ENCODE assay signal across 21 cellular contexts in the genomic region with DNA sequence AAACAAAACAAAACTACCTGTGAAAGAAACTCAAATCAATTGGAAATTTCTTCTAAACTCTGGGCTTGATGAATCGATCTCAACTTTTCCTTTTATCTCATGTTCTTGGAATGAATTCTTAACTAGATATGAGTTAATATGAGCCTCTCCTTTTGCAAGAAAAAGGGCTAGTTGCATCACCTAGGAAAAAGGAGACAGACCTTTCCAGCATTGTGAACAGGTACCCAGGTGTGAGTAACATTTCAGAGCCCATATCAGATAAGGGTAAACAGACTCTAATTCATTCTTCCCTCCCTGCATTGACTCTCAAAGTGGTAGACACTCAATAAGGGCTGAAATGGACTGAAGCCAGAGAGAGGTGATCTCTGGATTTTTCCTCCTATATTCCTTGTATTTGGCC.
"Had no signal": no experiment of that assay in that cellular context is flagged by ENCODE, and none has a peak within 500 bp of the region (broad histone marks: within the 10 kb centered on the region; RNA-seq: fewer than 3 reads in every experiment).

No MANE protein-coding gene starts in this region.

- H3K36me3 Mint-ChIP-seq: natural killer cell treated with Interleukin-12 subunit alpha and Interleukin-12 subunit beta and Interleukin-15 and Interleukin-18, amount 100 ng/mL, for 72 hours; stimulated activated memory B cell treated with anti-CD40 and anti-IgM and Interleukin-4, amounts not matched to agents 10 μg/mL and 1 μg/mL and 100 μg/mL, for 72 hours had no signal

- H3K9me3 Mint-ChIP-seq: activated CD8-positive, alpha-beta T cell treated with anti-CD3 and anti-CD28 coated beads for 36 hours; activated naive CD8-positive, alpha-beta T cell treated with anti-CD3 and anti-CD28 coated beads, Interleukin-2, amount 50 U/mL, for 24 hours; natural killer cell treated with Interleukin-12 subunit alpha and Interleukin-12 subunit beta and Interleukin-15 and Interleukin-18, amount 100 ng/mL, for 72 hours; stimulated activated memory B cell treated with anti-CD40 and anti-IgM and Interleukin-4, amounts not matched to agents 10 μg/mL and 1 μg/mL and 100 μg/mL, for 72 hours had no signal

- H3K27ac Mint-ChIP-seq: activated CD4-positive, alpha-beta T cell treated with anti-CD3 and anti-CD28 coated beads for 36 hours; activated CD8-positive, alpha-beta T cell treated with anti-CD3 and anti-CD28 coated beads for 36 hours; activated naive CD8-positive, alpha-beta T cell treated with anti-CD3 and anti-CD28 coated beads, Interleukin-2, amount 50 U/mL, for 24 hours; natural killer cell treated with Interleukin-12 subunit alpha and Interleukin-12 subunit beta and Interleukin-15 and Interleukin-18, amount 100 ng/mL, for 72 hours; stimulated activated memory B cell treated with anti-CD40 and anti-IgM and Interleukin-4, amounts not matched to agents 10 μg/mL and 1 μg/mL and 100 μg/mL, for 72 hours had no signal

- H3K36me3 ChIP-seq: ascending aorta, cardiac muscle cell, heart left ventricle, left ventricle myocardium inferior, spleen, transverse colon had no signal

- ATAC-seq: activated CD4-positive, alpha-beta T cell treated with anti-CD3 and anti-CD28 coated beads for 36 hours; activated CD8-positive, alpha-beta T cell treated with anti-CD3 and anti-CD28 coated beads for 36 hours; activated naive CD8-positive, alpha-beta T cell treated with anti-CD3 and anti-CD28 coated beads, Interleukin-2, amount 50 U/mL, for 24 hours; heart left ventricle; natural killer cell treated with Interleukin-12 subunit alpha and Interleukin-12 subunit beta and Interleukin-15 and Interleukin-18, amount 100 ng/mL, for 72 hours; psoas muscle; sciatic nerve; stimulated activated memory B cell treated with anti-CD40 and anti-IgM and Interleukin-4, amounts not matched to agents 10 μg/mL and 1 μg/mL and 100 μg/mL, for 72 hours had no signal

- DNase-seq: activated CD4-positive, alpha-beta T cell treated with anti-CD3 and anti-CD28 coated beads for 36 hours; activated CD8-positive, alpha-beta memory T cell treated with anti-CD3 and anti-CD28 coated beads, Interleukin-2, amount 50 U/mL, for 4 hours; activated CD8-positive, alpha-beta T cell treated with anti-CD3 and anti-CD28 coated beads for 36 hours; activated naive CD4-positive, alpha-beta T cell; activated naive CD8-positive, alpha-beta T cell treated with anti-CD3 and anti-CD28 coated beads, Interleukin-2, amount 50 U/mL, for 24 hours; foreskin melanocyte; heart left ventricle; left ventricle myocardium inferior; mesenchymal stem cell; nucleus accumbens; psoas muscle; spleen; stimulated activated CD4-positive, alpha-beta T cell treated with anti-CD3 and anti-CD28 coated beads, Interleukin-1b, Interleukin-23, amount 100 ng/mL, for 48 hours; substantia nigra; T1000; transverse colon had no signal

- H3K27ac ChIP-seq: ascending aorta, cardiac muscle cell, heart left ventricle, left ventricle myocardium inferior, psoas muscle, spleen, transverse colon had no signal

- H3K4me3 ChIP-seq: ascending aorta, cardiac muscle cell, heart left ventricle, left ventricle myocardium inferior, psoas muscle, spleen, transverse colon had no signal

- H3K27me3 ChIP-seq: ascending aorta, cardiac muscle cell, heart left ventricle, transverse colon had no signal

- H3K9me3 ChIP-seq: ascending aorta, heart left ventricle, left ventricle myocardium inferior, psoas muscle, spleen, transverse colon had no signal

- H3K4me3 Mint-ChIP-seq: activated CD4-positive, alpha-beta T cell treated with anti-CD3 and anti-CD28 coated beads for 36 hours; activated CD8-positive, alpha-beta T cell treated with anti-CD3 and anti-CD28 coated beads for 36 hours; activated naive CD8-positive, alpha-beta T cell treated with anti-CD3 and anti-CD28 coated beads, Interleukin-2, amount 50 U/mL, for 24 hours; natural killer cell treated with Interleukin-12 subunit alpha and Interleukin-12 subunit beta and Interleukin-15 and Interleukin-18, amount 100 ng/mL, for 72 hours; stimulated activated memory B cell treated with anti-CD40 and anti-IgM and Interleukin-4, amounts not matched to agents 10 μg/mL and 1 μg/mL and 100 μg/mL, for 72 hours had no signal

- H3K4me1 ChIP-seq: psoas muscle had no signal
